In the genomic region with DNA sequence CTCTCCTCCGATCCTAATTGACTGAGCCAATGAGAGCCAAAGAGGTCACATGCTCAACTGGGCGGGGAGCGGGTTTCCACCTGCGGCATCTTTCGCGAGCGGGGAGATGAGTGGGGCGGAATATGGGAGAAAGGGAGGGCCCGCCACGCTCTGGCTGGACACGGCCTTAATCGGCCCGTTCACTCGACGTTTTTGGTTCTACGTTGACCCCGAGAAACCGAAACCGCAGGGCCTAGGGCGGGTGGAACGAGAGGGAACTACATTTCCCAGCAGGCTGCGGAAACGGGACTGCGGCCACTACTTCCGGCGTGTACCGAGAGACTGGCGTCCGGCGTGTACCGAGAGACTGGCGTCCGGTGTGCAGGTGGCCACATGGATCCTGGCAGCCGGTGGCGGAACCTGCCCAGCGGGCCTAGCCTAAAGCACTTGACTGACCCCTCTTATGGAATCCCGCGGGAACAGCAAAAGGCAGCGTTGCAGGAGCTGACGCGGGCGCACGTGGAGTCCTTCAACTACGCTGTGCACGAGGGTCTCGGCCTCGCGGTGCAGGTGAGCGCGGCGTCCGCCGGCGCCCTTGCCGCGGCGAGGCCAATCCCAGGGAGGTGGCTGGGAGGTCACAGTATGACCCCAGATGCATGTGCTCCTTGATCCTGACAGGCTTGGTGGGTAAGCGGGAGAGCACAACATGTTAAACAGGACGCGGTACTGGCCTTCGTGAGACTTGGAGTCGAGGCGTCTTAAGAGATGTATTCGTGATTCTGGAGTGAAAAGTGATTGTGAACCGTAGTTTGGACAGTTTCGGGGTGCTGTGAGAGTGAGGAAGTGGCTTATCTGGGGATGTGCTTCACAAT, we compare ENCODE assay signal across 8 cellular contexts. TPM values are rescaled to one million over a fixed set of nuclear protein-coding genes. Genes with fewer than 3 reads are reported as not detected.
DNase-seq lines count a peak whose midpoint lies in the region; TF ChIP-seq lines count a peak whose summit lies in the region.

Gene POLR1B (plus strand): TSS at position 343 of the 851 bp plus-strand sequence. CDS start 30 bp downstream, at position 373.

- peaks cover 10% of the 10 kb centered on the region; the same call in 1 of the 2 replicates for H3K4me1 ChIP-seq in Caco-2

- no peaks in the 10 kb centered on the region for H3K36me3 ChIP-seq in Caco-2 (ENCODE audit: control insufficient read depth, insufficient read depth, low read length)

- intact Hi-C loops in Caco-2 (cut with micrococcal nuclease; ENCODE audit: unreplicated experiment), result loop anchor here (1.0 kb wide), 2 partner anchors 35 to 42 kb away; partner anchors contain the start of gene CHCHD5

- TF ChIP-seq CTCF in Caco-2 (IDR thresholded peaks at IDR 0.05; ENCODE audit: insufficient read depth in 1 of 2, low read depth in 1 of 2, low read length in 1 of 2, severe bottlenecking in 1 of 2, unreplicated experiment in 1 of 2), result peak in 1 of 2 experiments; percentile 24
- TF ChIP-seq CTCF in GM20000 (IDR thresholded peaks at IDR 0.05; ENCODE audit: extremely low read depth, missing control alignments), result no peak

- H3K4me3 ChIP-seq in Caco-2 (ENCODE audit: low read depth, low read length), result peak within 1 kb of the TSS; percentile 89

- H3K9me3 Mint-ChIP-seq in Caco-2 (ENCODE audit: unreplicated experiment), result no peaks in the 10 kb centered on the region

- H3K4me1 Mint-ChIP-seq in Caco-2 (ENCODE audit: low read depth, unreplicated experiment), result no peaks in the 10 kb centered on the region

- CTCF ChIA-PET in Caco-2 (lab: Charles Lee), result no interaction called here

- in situ Hi-C loops in endometrial microvascular endothelial cells (cut with HindIII; ENCODE audit: inconsistent ontology term, low pct_unique_long_range_greater_than_20kb, low sequenced_read_pairs), result no loop called here

- H3K4me3 Mint-ChIP-seq in Caco-2 (ENCODE audit: unreplicated experiment), result no peak within 1 kb of the TSS

- peaks cover 7% of the 10 kb centered on the region for H3K36me3 Mint-ChIP-seq in Caco-2 (ENCODE audit: insufficient read depth, unreplicated experiment)

- POLR2A ChIA-PET in Caco-2 (lab: Charles Lee), result no interaction called here

- BruUV-seq in Caco-2 (replicated peaks; lab: Mats Ljungman, UMichigan), result no TSS peak

- no peaks in the 10 kb centered on the region for H3K9me3 ChIP-seq in Caco-2

- peak; percentile 92 to 93 for DNase-seq in Caco-2
- DNase-seq in GM20000 (ENCODE audit: low spot score), result peak; percentile 83
- DNase-seq in HS-27A (ENCODE audit: low read depth), result peak; percentile 88
- peak; percentile 77 to 79 for DNase-seq in NOMO-1 (lab: John Stamatoyannopoulos, UW; ENCODE audit: unreplicated experiment in 2 of 2)
- peak; percentile 46 to 64 (median 62) for DNase-seq in activated CD8-positive, alpha-beta memory T cell treated with anti-CD3 and anti-CD28 coated beads for 48 hours (ENCODE audit: low read depth in 2 of 3, low spot score in 2 of 3)
- DNase-seq in mesenteric fat pad (ENCODE audit: low spot score), result peak; percentile 95
- DNase-seq in stimulated activated CD8-positive, alpha-beta memory T cell treated with anti-CD3 and anti-CD28 coated beads, Interleukin-15, amount 100 ng/mL, for 24 hours (ENCODE audit: low read depth), result peak; percentile 53

- H3K27me3 ChIP-seq in Caco-2 (replicated peaks; ENCODE audit: control insufficient read depth, insufficient read depth, low read length), result no peaks in the 10 kb centered on the region

- H3K27ac Mint-ChIP-seq in Caco-2 (ENCODE audit: unreplicated experiment), result no peak within 1 kb of the TSS

- H3K27me3 Mint-ChIP-seq in Caco-2 (ENCODE audit: insufficient read depth, unreplicated experiment), result no peaks in the 10 kb centered on the region

RNA-seq across cellular contexts. Expression of gene POLR1B, which starts in this region (rescaled TPM):
- total RNA-seq in Caco-2 (2022), result 38.3 and 42.2 TPM in 2 replicates
- total RNA-seq in endometrial microvascular endothelial cells (ENCODE audit: inconsistent ontology term), result 25.2 TPM
- 20.3 TPM for total RNA-seq in mesenteric fat pad

Comparison
In these comparisons a context has a peak if more than half of its experiments do, and no peak if none do; other contexts are left out.
1. Peak in every context shown above with its lines: DNase-seq and H3K4me3 ChIP-seq.